Comparison of ENCODE assay signal across 8 cellular contexts in genomic region chr11:125902927-125903752, GRCh38. TPM values are rescaled to one million over a fixed set of nuclear protein-coding genes. Genes with fewer than 3 reads are reported as not detected.
DNase-seq lines count a peak whose midpoint lies in the region; TF ChIP-seq lines count a peak whose summit lies in the region.

PUS3 (minus strand) TSS chr11:125903206; CDS start chr11:125896284, 6,922 bp downstream.

- H3K4me3 ChIP-seq in NB4 (ENCODE audit: low read depth, low read length) (peak within 1 kb of the TSS; percentile 92), SK-N-MC (peak within 1 kb of the TSS; percentile 100), suprapubic skin (peak within 1 kb of the TSS; percentile 56)

- H3K27ac ChIP-seq in SK-N-MC, result peak within 1 kb of the TSS; percentile 60
- peak within 1 kb of the TSS; percentile 16 for H3K27ac ChIP-seq in suprapubic skin

- peaks cover 29% of the 10 kb centered on the region for H3K27me3 ChIP-seq in suprapubic skin

- peaks cover 31% of the 10 kb centered on the region for H3K4me1 Mint-ChIP-seq in HFFc6 (ENCODE audit: low read depth)
- H3K4me1 Mint-ChIP-seq in activated naive CD4-positive, alpha-beta T cell treated with anti-CD3 and anti-CD28 coated beads, Interleukin-2, amount 10 ng/mL, durations not matched to agents 7 days and 5 days, result peaks cover 27% of the 10 kb centered on the region

- WGBS in suprapubic skin, result 2% methylated on average over 31 of the region's 31 CpGs

- TF ChIP-seq EP300 in suprapubic skin (IDR thresholded peaks at IDR 0.05), result no peak

- H3K9me3 Mint-ChIP-seq in HFFc6, result no peaks in the 10 kb centered on the region
- H3K9me3 Mint-ChIP-seq in activated naive CD4-positive, alpha-beta T cell treated with anti-CD3 and anti-CD28 coated beads, Interleukin-2, amount 10 ng/mL, durations not matched to agents 7 days and 5 days, result no peaks in the 10 kb centered on the region

- CTCF ChIA-PET in activated naive CD4-positive, alpha-beta T cell treated with anti-CD3 and anti-CD28 coated beads, Interleukin-2, amount 10 ng/mL, durations not matched to agents 7 days and 5 days (lab: Charles Lee), result interaction anchor here (1.1 to 1.3 kb wide), 3 partner anchors 14 to 19 kb away, joined by 3 read pairs; no protein-coding TSS in a partner anchor

- H3K4me3 Mint-ChIP-seq in HFFc6, result peak within 1 kb of the TSS; percentile 99
- peak within 1 kb of the TSS; percentile 94 for H3K4me3 Mint-ChIP-seq in activated naive CD4-positive, alpha-beta T cell treated with anti-CD3 and anti-CD28 coated beads, Interleukin-2, amount 10 ng/mL, durations not matched to agents 7 days and 5 days

- TF ChIP-seq CTCF in HFFc6 (IDR thresholded peaks at IDR 0.05), result no peak
- TF ChIP-seq CTCF in NB4 (IDR thresholded peaks at IDR 0.05; ENCODE audit: low read depth, low read length), result no peak
- TF ChIP-seq CTCF in suprapubic skin (IDR thresholded peaks at IDR 0.05), result no peak

- TF ChIP-seq POLR2A in NB4 (IDR thresholded peaks at IDR 0.05; ENCODE audit: extremely low read depth, insufficient read length) (peak; percentile 77), suprapubic skin (IDR thresholded peaks at IDR 0.05) (no peak)

- peak within 1 kb of the TSS; percentile 96 for H3K9ac ChIP-seq in SK-N-MC (ENCODE audit: insufficient read length)

- peaks cover 30% of the 10 kb centered on the region for H3K36me3 Mint-ChIP-seq in HFFc6 (ENCODE audit: low read depth)
- H3K36me3 Mint-ChIP-seq in activated naive CD4-positive, alpha-beta T cell treated with anti-CD3 and anti-CD28 coated beads, Interleukin-2, amount 10 ng/mL, durations not matched to agents 7 days and 5 days, result peaks cover 31% of the 10 kb centered on the region

- DNase-seq in GM04504 (ENCODE audit: low read depth) (peak; percentile 56), HFFc6 (peak; percentile 76), NB4 (ENCODE audit: low read depth) (peak; percentile 87), SK-N-MC (ENCODE audit: low read depth, low spot score) (no peak), germinal center (ENCODE audit: low spot score) (peak; percentile 86), nucleus accumbens (lab: John Stamatoyannopoulos, UW) (peak; percentile 27 to 96 (median 81)), suprapubic skin (ENCODE audit: low spot score in 2 of 2) (peak; percentile 93 to 95)
- DNase-seq in activated naive CD4-positive, alpha-beta T cell treated with anti-CD3 and anti-CD28 coated beads, Interleukin-2, amount 10 ng/mL, durations not matched to agents 7 days and 5 days, result peak; percentile 92

- peaks cover 10% of the 10 kb centered on the region for H3K36me3 ChIP-seq in SK-N-MC (ENCODE audit: insufficient read depth, low read length)
- H3K36me3 ChIP-seq in suprapubic skin, result peaks cover 10% of the 10 kb centered on the region

- peaks cover 21% of the 10 kb centered on the region for H3K27me3 Mint-ChIP-seq in HFFc6 (ENCODE audit: insufficient read depth)
- H3K27me3 Mint-ChIP-seq in activated naive CD4-positive, alpha-beta T cell treated with anti-CD3 and anti-CD28 coated beads, Interleukin-2, amount 10 ng/mL, durations not matched to agents 7 days and 5 days, result peaks cover 39% of the 10 kb centered on the region

- H3K4me1 ChIP-seq in suprapubic skin, result peaks cover 25% of the 10 kb centered on the region

- H3K9me3 ChIP-seq in SK-N-MC (ENCODE audit: low read depth, low read length) (no peaks in the 10 kb centered on the region), suprapubic skin (no peaks in the 10 kb centered on the region)

- H3K27ac Mint-ChIP-seq in HFFc6, result peak within 1 kb of the TSS; percentile 80
- peak within 1 kb of the TSS; percentile 90 for H3K27ac Mint-ChIP-seq in activated naive CD4-positive, alpha-beta T cell treated with anti-CD3 and anti-CD28 coated beads, Interleukin-2, amount 10 ng/mL, durations not matched to agents 7 days and 5 days

RNA-seq across cellular contexts. Expression of gene PUS3, which starts in this region (rescaled TPM):
- 10 to 100 TPM in 3 of 6 experiments, 1 to 10 TPM in 3; 7.5 to 13.6 (median 10.3) TPM for total RNA-seq in HFFc6 (2021; fragmentation: NEBNext Ultra II Directional; extraction: Animal tissue kit (Norgen Biotek cat#: 25700))
- total RNA-seq in suprapubic skin, result 10 to 100 TPM in 2 of 4 donors, 1 to 10 TPM in 2; 6.0 to 14.9 (median 10.6) TPM
